ENCODE assay signal across 1 cellular context in the genomic region with DNA sequence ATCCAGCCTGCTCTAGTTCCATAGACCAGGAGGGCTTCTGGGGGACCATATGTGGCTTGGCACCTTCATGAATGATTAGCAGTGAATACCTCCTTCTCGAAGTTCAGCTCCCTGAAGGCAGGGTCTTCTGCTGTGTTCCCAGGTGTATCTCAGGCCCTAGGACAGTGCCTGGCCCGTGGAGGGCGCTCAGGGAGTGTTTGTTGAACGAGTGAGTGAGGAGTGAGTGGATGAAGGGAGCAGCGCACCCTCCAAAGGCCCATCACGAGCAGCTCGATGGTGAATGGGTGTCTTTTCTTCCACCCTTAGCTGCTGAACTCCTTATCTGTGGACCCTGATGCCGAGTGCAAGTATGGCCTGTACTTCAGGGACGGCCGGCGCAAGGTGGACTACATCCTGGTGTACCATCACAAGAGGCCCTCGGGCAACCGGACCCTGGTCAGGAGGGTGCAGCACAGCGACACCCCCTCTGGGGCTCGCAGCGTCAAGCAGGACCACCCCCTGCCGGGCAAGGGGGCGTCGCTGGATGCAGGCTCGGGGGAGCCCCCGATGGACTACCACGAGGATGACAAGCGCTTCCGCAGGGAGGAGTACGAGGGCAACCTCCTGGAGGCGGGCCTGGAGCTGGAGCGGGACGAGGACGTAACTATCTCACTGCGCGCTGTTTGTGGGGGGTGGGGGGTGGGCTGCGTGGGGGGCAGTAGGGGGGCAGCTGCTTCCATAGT.
TF ChIP-seq lines count a peak whose summit lies in the region.

No MANE protein-coding gene starts in this region.

TF ChIP-seq in GM23338, 12 proteins besides CTCF, POLR2A, EP300 and RAD21 (continued from another document):
- TF ChIP-seq, protein P1, sequence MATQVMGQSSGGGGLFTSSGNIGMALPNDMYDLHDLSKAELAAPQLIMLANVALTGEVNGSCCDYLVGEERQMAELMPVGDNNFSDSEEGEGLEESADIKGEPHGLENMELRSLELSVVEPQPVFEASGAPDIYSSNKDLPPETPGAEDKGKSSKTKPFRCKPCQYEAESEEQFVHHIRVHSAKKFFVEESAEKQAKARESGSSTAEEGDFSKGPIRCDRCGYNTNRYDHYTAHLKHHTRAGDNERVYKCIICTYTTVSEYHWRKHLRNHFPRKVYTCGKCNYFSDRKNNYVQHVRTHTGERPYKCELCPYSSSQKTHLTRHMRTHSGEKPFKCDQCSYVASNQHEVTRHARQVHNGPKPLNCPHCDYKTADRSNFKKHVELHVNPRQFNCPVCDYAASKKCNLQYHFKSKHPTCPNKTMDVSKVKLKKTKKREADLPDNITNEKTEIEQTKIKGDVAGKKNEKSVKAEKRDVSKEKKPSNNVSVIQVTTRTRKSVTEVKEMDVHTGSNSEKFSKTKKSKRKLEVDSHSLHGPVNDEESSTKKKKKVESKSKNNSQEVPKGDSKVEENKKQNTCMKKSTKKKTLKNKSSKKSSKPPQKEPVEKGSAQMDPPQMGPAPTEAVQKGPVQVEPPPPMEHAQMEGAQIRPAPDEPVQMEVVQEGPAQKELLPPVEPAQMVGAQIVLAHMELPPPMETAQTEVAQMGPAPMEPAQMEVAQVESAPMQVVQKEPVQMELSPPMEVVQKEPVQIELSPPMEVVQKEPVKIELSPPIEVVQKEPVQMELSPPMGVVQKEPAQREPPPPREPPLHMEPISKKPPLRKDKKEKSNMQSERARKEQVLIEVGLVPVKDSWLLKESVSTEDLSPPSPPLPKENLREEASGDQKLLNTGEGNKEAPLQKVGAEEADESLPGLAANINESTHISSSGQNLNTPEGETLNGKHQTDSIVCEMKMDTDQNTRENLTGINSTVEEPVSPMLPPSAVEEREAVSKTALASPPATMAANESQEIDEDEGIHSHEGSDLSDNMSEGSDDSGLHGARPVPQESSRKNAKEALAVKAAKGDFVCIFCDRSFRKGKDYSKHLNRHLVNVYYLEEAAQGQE (IDR thresholded peaks at IDR 0.05; ENCODE audit: unreplicated experiment): no peak
- TF ChIP-seq ZNF114 (CRISPR knock-in tag; IDR thresholded peaks at IDR 0.05): no peak
- TF ChIP-seq JUNB (IDR thresholded peaks at IDR 0.05; ENCODE audit: unreplicated experiment): no peak
- no peak for TF ChIP-seq NANOG (IDR thresholded peaks at IDR 0.05; ENCODE audit: borderline replicate concordance)
- TF ChIP-seq, protein P2, sequence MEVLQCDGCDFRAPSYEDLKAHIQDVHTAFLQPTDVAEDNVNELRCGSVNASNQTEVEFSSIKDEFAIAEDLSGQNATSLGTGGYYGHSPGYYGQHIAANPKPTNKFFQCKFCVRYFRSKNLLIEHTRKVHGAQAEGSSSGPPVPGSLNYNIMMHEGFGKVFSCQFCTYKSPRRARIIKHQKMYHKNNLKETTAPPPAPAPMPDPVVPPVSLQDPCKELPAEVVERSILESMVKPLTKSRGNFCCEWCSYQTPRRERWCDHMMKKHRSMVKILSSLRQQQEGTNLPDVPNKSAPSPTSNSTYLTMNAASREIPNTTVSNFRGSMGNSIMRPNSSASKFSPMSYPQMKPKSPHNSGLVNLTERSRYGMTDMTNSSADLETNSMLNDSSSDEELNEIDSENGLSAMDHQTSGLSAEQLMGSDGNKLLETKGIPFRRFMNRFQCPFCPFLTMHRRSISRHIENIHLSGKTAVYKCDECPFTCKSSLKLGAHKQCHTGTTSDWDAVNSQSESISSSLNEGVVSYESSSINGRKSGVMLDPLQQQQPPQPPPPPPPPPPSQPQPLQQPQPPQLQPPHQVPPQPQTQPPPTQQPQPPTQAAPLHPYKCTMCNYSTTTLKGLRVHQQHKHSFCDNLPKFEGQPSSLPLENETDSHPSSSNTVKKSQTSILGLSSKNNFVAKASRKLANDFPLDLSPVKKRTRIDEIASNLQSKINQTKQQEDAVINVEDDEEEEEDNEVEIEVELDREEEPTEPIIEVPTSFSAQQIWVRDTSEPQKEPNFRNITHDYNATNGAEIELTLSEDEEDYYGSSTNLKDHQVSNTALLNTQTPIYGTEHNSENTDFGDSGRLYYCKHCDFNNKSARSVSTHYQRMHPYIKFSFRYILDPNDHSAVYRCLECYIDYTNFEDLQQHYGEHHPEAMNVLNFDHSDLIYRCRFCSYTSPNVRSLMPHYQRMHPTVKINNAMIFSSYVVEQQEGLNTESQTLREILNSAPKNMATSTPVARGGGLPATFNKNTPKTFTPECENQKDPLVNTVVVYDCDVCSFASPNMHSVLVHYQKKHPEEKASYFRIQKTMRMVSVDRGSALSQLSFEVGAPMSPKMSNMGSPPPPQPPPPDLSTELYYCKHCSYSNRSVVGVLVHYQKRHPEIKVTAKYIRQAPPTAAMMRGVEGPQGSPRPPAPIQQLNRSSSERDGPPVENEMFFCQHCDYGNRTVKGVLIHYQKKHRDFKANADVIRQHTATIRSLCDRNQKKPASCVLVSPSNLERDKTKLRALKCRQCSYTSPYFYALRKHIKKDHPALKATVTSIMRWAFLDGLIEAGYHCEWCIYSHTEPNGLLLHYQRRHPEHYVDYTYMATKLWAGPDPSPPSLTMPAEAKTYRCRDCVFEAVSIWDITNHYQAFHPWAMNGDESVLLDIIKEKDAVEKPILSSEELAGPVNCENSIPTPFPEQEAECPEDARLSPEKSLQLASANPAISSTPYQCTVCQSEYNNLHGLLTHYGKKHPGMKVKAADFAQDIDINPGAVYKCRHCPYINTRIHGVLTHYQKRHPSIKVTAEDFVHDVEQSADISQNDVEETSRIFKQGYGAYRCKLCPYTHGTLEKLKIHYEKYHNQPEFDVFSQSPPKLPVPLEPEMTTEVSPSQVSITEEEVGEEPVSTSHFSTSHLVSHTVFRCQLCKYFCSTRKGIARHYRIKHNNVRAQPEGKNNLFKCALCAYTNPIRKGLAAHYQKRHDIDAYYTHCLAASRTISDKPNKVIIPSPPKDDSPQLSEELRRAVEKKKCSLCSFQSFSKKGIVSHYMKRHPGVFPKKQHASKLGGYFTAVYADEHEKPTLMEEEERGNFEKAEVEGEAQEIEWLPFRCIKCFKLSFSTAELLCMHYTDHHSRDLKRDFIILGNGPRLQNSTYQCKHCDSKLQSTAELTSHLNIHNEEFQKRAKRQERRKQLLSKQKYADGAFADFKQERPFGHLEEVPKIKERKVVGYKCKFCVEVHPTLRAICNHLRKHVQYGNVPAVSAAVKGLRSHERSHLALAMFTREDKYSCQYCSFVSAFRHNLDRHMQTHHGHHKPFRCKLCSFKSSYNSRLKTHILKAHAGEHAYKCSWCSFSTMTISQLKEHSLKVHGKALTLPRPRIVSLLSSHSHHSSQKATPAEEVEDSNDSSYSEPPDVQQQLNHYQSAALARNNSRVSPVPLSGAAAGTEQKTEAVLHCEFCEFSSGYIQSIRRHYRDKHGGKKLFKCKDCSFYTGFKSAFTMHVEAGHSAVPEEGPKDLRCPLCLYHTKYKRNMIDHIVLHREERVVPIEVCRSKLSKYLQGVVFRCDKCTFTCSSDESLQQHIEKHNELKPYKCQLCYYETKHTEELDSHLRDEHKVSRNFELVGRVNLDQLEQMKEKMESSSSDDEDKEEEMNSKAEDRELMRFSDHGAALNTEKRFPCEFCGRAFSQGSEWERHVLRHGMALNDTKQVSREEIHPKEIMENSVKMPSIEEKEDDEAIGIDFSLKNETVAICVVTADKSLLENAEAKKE (CRISPR knock-in tag; IDR thresholded peaks at IDR 0.05): no peak
- no peak for TF ChIP-seq EZH2phosphoT487 (IDR thresholded peaks at IDR 0.05; ENCODE audit: unreplicated experiment)
- TF ChIP-seq CREB1 (CRISPR knock-in tag; IDR thresholded peaks at IDR 0.05; ENCODE audit: low read depth): no peak
- TF ChIP-seq, protein P3, sequence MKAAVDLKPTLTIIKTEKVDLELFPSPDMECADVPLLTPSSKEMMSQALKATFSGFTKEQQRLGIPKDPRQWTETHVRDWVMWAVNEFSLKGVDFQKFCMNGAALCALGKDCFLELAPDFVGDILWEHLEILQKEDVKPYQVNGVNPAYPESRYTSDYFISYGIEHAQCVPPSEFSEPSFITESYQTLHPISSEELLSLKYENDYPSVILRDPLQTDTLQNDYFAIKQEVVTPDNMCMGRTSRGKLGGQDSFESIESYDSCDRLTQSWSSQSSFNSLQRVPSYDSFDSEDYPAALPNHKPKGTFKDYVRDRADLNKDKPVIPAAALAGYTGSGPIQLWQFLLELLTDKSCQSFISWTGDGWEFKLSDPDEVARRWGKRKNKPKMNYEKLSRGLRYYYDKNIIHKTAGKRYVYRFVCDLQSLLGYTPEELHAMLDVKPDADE (IDR thresholded peaks at IDR 0.05): no peak
- no peak for TF ChIP-seq POLR2AphosphoS5 (IDR thresholded peaks at IDR 0.05; ENCODE audit: low read depth)
- TF ChIP-seq ZNF331 (CRISPR knock-in tag; IDR thresholded peaks at IDR 0.05; ENCODE audit: low read depth): no peak
